In genomic region chr15:90955911-90956310, GRCh38 we compare ENCODE assay signal across 10 cellular contexts. TPM values are rescaled to one million over a fixed set of nuclear protein-coding genes. Genes with fewer than 3 reads are reported as not detected.
DNase-seq lines count a peak whose midpoint lies in the region; ATAC-seq and TF ChIP-seq lines count a peak whose summit lies in the region.
"Had no signal": no experiment of that assay in that cellular context is flagged by ENCODE, and none has a peak within 500 bp of the region (broad histone marks: within the 10 kb centered on the region; RNA-seq: fewer than 3 reads in every experiment).

No MANE protein-coding gene starts in this region.

- no peaks in the 10 kb centered on the region for H3K36me3 ChIP-seq in neural progenitor cell

- peaks cover 12% of the 10 kb centered on the region for H3K4me1 ChIP-seq in neural progenitor cell

- peak overlapping the region; percentile 61 for H3K27ac Mint-ChIP-seq in activated naive CD8-positive, alpha-beta T cell
- no peak overlapping the region for H3K27ac Mint-ChIP-seq in neural progenitor cell

- peaks cover 31% of the 10 kb centered on the region for H3F3A ChIP-seq in neural progenitor cell (ENCODE audit: low read depth)

- H3K9me3 Mint-ChIP-seq in activated naive CD8-positive, alpha-beta T cell (ENCODE audit: low read depth) = no peaks in the 10 kb centered on the region
- H3K9me3 Mint-ChIP-seq in neural progenitor cell = no peaks in the 10 kb centered on the region

- no peak overlapping the region for H3K27ac ChIP-seq in neural progenitor cell

- peaks cover 8% of the 10 kb centered on the region for H4K20me1 ChIP-seq in neural progenitor cell (ENCODE audit: low read depth)

- H3K4me1 Mint-ChIP-seq in activated naive CD8-positive, alpha-beta T cell (ENCODE audit: low read depth) = peaks cover 16% of the 10 kb centered on the region
- H3K4me1 Mint-ChIP-seq in neural progenitor cell = peaks cover 16% of the 10 kb centered on the region

- H3K36me3 Mint-ChIP-seq in activated naive CD8-positive, alpha-beta T cell = no peaks in the 10 kb centered on the region
- peaks cover 12% of the 10 kb centered on the region for H3K36me3 Mint-ChIP-seq in neural progenitor cell

- ATAC-seq in GM19351 (IDR thresholded peaks at IDR 0.05; ENCODE audit: unreplicated experiment) (no peak), HG02840 (IDR thresholded peaks at IDR 0.05; ENCODE audit: low FRiP score, unreplicated experiment) (no peak)

- no peak overlapping the region for H3K9ac ChIP-seq in neural progenitor cell

- no peak for TF ChIP-seq CTCF in NB4 (IDR thresholded peaks at IDR 0.05; ENCODE audit: low read depth, low read length)
- no peak for TF ChIP-seq CTCF in neural progenitor cell (IDR thresholded peaks at IDR 0.05)

- TF ChIP-seq POLR2A in NB4 (IDR thresholded peaks at IDR 0.05; ENCODE audit: extremely low read depth, insufficient read length) = no peak

- H3K79me2 ChIP-seq in neural progenitor cell (ENCODE audit: low read depth) = no peaks in the 10 kb centered on the region

- no peaks in the 10 kb centered on the region for H3K9me3 ChIP-seq in neural progenitor cell (ENCODE audit: low read depth)
- H3K9me3 ChIP-seq: adrenal gland, vagina had no signal

- peaks cover 14% of the 10 kb centered on the region for H3K27me3 ChIP-seq in neural progenitor cell
- H3K27me3 ChIP-seq: adrenal gland, vagina had no signal

- DNase-seq in DMS 273 (lab: John Stamatoyannopoulos, UW; ENCODE audit: unreplicated experiment) = peak; percentile 49
- DNase-seq in DMS 273 treated with DMSO at 0.1 percent for 48 hours (lab: John Stamatoyannopoulos, UW) = no peak
- DNase-seq in NB4 (ENCODE audit: low read depth) = no peak
- no peak for DNase-seq in neural progenitor cell (ENCODE audit: low spot score)
- DNase-seq in retina = no peak

- no peaks in the 10 kb centered on the region for H3K27me3 Mint-ChIP-seq in activated naive CD8-positive, alpha-beta T cell
- H3K27me3 Mint-ChIP-seq in neural progenitor cell (ENCODE audit: insufficient read depth, low read depth) = peaks cover 11% of the 10 kb centered on the region

- H3K4me3 Mint-ChIP-seq in activated naive CD8-positive, alpha-beta T cell = peak overlapping the region; percentile 86
- H3K4me3 Mint-ChIP-seq in neural progenitor cell = peak overlapping the region; percentile 85

- peak overlapping the region; percentile 78 for H3K4me2 ChIP-seq in neural progenitor cell

- no peak overlapping the region for H2AFZ ChIP-seq in neural progenitor cell (replicated peaks)

- H3K4me3 ChIP-seq in NB4 (ENCODE audit: low read depth, low read length) = peak overlapping the region; percentile 73
- peak overlapping the region; percentile 56 for H3K4me3 ChIP-seq in neural progenitor cell

RNA-seq across cellular contexts. Expression of gene RCCD1, which starts 1.2 kb away (rescaled TPM):
- total RNA-seq in neural progenitor cell (ENCODE audit: low replicate concordance) = 19.7 and 27.6 TPM in 2 replicates

RNA-seq across cellular contexts. Expression of gene UNC45A, which starts 20.8 kb away (rescaled TPM):
- 47.7 and 99.5 TPM in 2 replicates for total RNA-seq in neural progenitor cell (ENCODE audit: low replicate concordance)

RNA-seq across cellular contexts. Expression of gene HDDC3, which starts 23.6 kb away (rescaled TPM):
- total RNA-seq in neural progenitor cell (ENCODE audit: low replicate concordance) = 20.4 and 21.8 TPM in 2 replicates

RNA-seq across cellular contexts. Expression of gene PRC1, which starts 38.4 kb away (rescaled TPM):
- 257 and 284 TPM in 2 replicates for total RNA-seq in neural progenitor cell (ENCODE audit: low replicate concordance)

RNA-seq across cellular contexts. Expression of gene MAN2A2, which starts 52.8 kb away (rescaled TPM):
- 7.0 and 15.3 TPM in 2 replicates for total RNA-seq in neural progenitor cell (ENCODE audit: low replicate concordance)
